7 cellular contexts compared by ENCODE assay signal in the genomic region with DNA sequence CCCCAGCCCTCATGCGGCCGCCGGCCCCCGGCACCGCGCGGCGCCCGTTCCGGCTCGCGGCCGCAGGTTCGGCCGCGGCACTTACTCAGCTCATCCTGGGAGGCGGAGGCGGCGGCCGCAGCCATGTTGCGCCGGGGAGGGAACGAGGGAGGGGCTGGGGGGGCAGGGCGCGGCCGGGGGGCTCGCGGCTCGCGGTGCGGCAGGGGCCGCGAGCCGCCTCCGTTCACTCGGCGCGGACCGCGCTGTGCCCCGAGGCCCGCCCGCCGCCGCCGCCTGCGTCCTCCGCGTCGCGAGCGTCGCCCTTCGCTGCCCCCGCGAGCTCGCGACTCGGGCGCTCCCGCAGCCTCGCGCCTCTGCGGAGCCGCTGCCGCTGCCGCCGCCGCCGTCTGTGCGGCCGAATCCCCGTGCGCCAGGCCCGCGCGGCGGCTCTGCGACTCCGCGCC. TPM values are rescaled to one million over a fixed set of nuclear protein-coding genes. Genes with fewer than 3 reads are reported as not detected.
DNase-seq lines count a peak whose midpoint lies in the region; ATAC-seq and TF ChIP-seq lines count a peak whose summit lies in the region.

No MANE protein-coding gene starts in this region.

- H3K9me3 ChIP-seq in upper lobe of right lung = no peaks in the 10 kb centered on the region

- H3K4me1 ChIP-seq in upper lobe of right lung = peaks cover 18% of the 10 kb centered on the region

- peak overlapping the region; percentile 40 for H3K4me3 ChIP-seq in GM12865 (ENCODE audit: low read depth, low read length)
- H3K4me3 ChIP-seq in epithelial cell of proximal tubule (ENCODE audit: low read depth, low read length) = peak overlapping the region; percentile 92
- H3K4me3 ChIP-seq in upper lobe of right lung = peak overlapping the region; percentile 96

- DNase-seq in GM12865 (ENCODE audit: low read depth) (no peak), HuH-7 (ENCODE audit: low spot score) (peak; percentile 62), epithelial cell of proximal tubule (ENCODE audit: low read depth) (no peak), omental fat pad (ENCODE audit: low spot score) (no peak), upper lobe of right lung (peak; percentile 84)
- peak; percentile 39 to 44 for DNase-seq in activated CD4-positive, alpha-beta T cell treated with anti-CD3 and anti-CD28 coated beads, Interleukin-2, amount 50 U/mL, for 4 hours

- TF ChIP-seq CTCF in GM12865 (IDR thresholded peaks at IDR 0.05; ENCODE audit: insufficient read depth, low read depth, low read length, missing control alignments) = no peak
- no peak for TF ChIP-seq CTCF in epithelial cell of proximal tubule (conservative IDR thresholded peaks at IDR 0.05; ENCODE audit: low read depth, low read length)
- TF ChIP-seq CTCF in omental fat pad (IDR thresholded peaks at IDR 0.05) = no peak
- no peak for TF ChIP-seq CTCF in upper lobe of right lung (IDR thresholded peaks at IDR 0.05)

- intact Hi-C loops in upper lobe of right lung (cut with DNase I) = no loop called here

- H3K27ac ChIP-seq in upper lobe of right lung = peak overlapping the region; percentile 96

- peak; percentile 38 for ATAC-seq in GM21515 (IDR thresholded peaks at IDR 0.05; ENCODE audit: unreplicated experiment)
- peak; percentile 50 for ATAC-seq in omental fat pad (ENCODE audit: low FRiP score)
- ATAC-seq in upper lobe of right lung = peak; percentile 36

- H3K27me3 ChIP-seq in upper lobe of right lung = no peaks in the 10 kb centered on the region

- no peaks in the 10 kb centered on the region for H3K36me3 ChIP-seq in upper lobe of right lung

RNA-seq across cellular contexts. Expression of a gene that starts 0.7 kb away (rescaled TPM):
- total RNA-seq in epithelial cell of proximal tubule (57.9 and 64.3 TPM in 2 replicates), omental fat pad (100 to 1,000 TPM in 3 of 4 donors, 10 to 100 TPM in 1; 92.8 to 153 (median 113) TPM), upper lobe of right lung (84.9 TPM)

RNA-seq across cellular contexts. Expression of a gene that starts 41.5 kb away (rescaled TPM):
- total RNA-seq in epithelial cell of proximal tubule (2.2 and 2.5 TPM in 2 replicates), omental fat pad (10 to 100 TPM in 1 of 4 donors, 1 to 10 TPM in 3; 2.8 to 11.9 (median 3.7) TPM), upper lobe of right lung (8.7 TPM)

Comparison
In these comparisons a context has a peak if more than half of its experiments do, and no peak if none do; other contexts are left out.
1. DNase-seq: peak in HuH-7 (single experiment), activated CD4-positive, alpha-beta T cell treated with anti-CD3 and anti-CD28 coated beads, Interleukin-2, amount 50 U/mL, for 4 hours (2 of 2) and upper lobe of right lung (single experiment); none in GM12865 (single experiment), epithelial cell of proximal tubule (single experiment) and omental fat pad (single experiment).
2. H3K4me3 ChIP-seq: peak in every context shown above with its lines; median percentile 96 in upper lobe of right lung; 92 in epithelial cell of proximal tubule; 40 in GM12865.
3. Peak in every context shown above with its lines, with median percentiles within 50 percentile points of each other: ATAC-seq.